ENCODE assay signal across 32 cellular contexts in genomic region chr2:70868970-70869369, GRCh38. TPM values are rescaled to one million over a fixed set of nuclear protein-coding genes. Genes with fewer than 3 reads are reported as not detected.
"Had no signal": no experiment of that assay in that cellular context is flagged by ENCODE, and none has a peak within 500 bp of the region (broad histone marks: within the 10 kb centered on the region; RNA-seq: fewer than 3 reads in every experiment).

No MANE protein-coding gene starts in this region.

- DNase-seq: activated CD4-positive, alpha-beta T cell treated with anti-CD3 and anti-CD28 coated beads for 36 hours; activated CD4-positive, alpha-beta T cell treated with anti-CD3 and anti-CD28 coated beads, Interleukin-2, amount 10 ng/mL, durations not matched to agents 24 days and 14 days; activated CD4-positive, CD25-positive, alpha-beta regulatory T cell; activated CD4-positive, CD25-positive, alpha-beta regulatory T cell treated with anti-CD3 and anti-CD28 coated beads, Interleukin-2, amount 50 U/mL, for 72 hours; activated CD8-positive, alpha-beta memory T cell treated with anti-CD3 and anti-CD28 coated beads for 24 hours; activated CD8-positive, alpha-beta T cell treated with anti-CD3 and anti-CD28 coated beads for 36 hours; activated gamma-delta T cell treated with Interleukin-2 at 50 U/mL for 16 hours; activated naive CD4-positive, alpha-beta T cell treated with anti-CD3 and anti-CD28 coated beads, Interleukin-2, amount 50 U/mL, for 16 hours; activated naive CD4-positive, alpha-beta T cell treated with Interleukin-2 at 50 U/mL for 16 hours; activated T-cell treated with anti-CD3 and anti-CD28 coated beads, Interleukin-2, amount 50 U/mL, for 48 hours; amniotic stem cell; anterior cingulate cortex; brain microvascular endothelial cell; cortex of kidney; dermis blood vessel endothelial cell; effector CD4-positive, alpha-beta T cell; effector memory CD8-positive, alpha-beta T cell; esophagus squamous epithelium; foreskin melanocyte; heart right ventricle; hippocampal formation; T-helper 2 cell had no signal

- H3K27ac ChIP-seq: brain microvascular endothelial cell, esophagus squamous epithelium, gastroesophageal sphincter, heart right ventricle had no signal

- H3K36me3 Mint-ChIP-seq: activated naive CD8-positive, alpha-beta T cell had no signal

- FAIRE-seq: astrocyte, bronchial epithelial cell, colon had no signal

- H3K36me3 ChIP-seq: brain microvascular endothelial cell, esophagus squamous epithelium, gastroesophageal sphincter, heart right ventricle had no signal

- ATAC-seq: activated CD4-positive, alpha-beta T cell treated with anti-CD3 and anti-CD28 coated beads for 36 hours; activated CD8-positive, alpha-beta T cell treated with anti-CD3 and anti-CD28 coated beads for 36 hours; effector memory CD8-positive, alpha-beta T cell; gastroesophageal sphincter; heart right ventricle had no signal

- H3K4me3 ChIP-seq: esophagus squamous epithelium, gastroesophageal sphincter, heart right ventricle had no signal

- H3K27ac Mint-ChIP-seq: activated CD4-positive, alpha-beta T cell treated with anti-CD3 and anti-CD28 coated beads for 36 hours; activated CD4-positive, alpha-beta T cell treated with anti-CD3 and anti-CD28 coated beads, Interleukin-2, amount 10 ng/mL, durations not matched to agents 24 days and 14 days; activated CD8-positive, alpha-beta T cell treated with anti-CD3 and anti-CD28 coated beads for 36 hours; activated naive CD8-positive, alpha-beta T cell; effector memory CD8-positive, alpha-beta T cell had no signal

- H3K9me3 ChIP-seq: esophagus squamous epithelium, gastroesophageal sphincter, heart right ventricle had no signal

- H3K9me3 Mint-ChIP-seq: activated CD4-positive, alpha-beta T cell treated with anti-CD3 and anti-CD28 coated beads, Interleukin-2, amount 10 ng/mL, durations not matched to agents 24 days and 14 days; activated CD8-positive, alpha-beta T cell treated with anti-CD3 and anti-CD28 coated beads for 36 hours; central memory CD8-positive, alpha-beta T cell; effector memory CD8-positive, alpha-beta T cell had no signal

- H3K4me3 Mint-ChIP-seq: activated CD4-positive, alpha-beta T cell treated with anti-CD3 and anti-CD28 coated beads for 36 hours; activated CD4-positive, alpha-beta T cell treated with anti-CD3 and anti-CD28 coated beads, Interleukin-2, amount 10 ng/mL, durations not matched to agents 24 days and 14 days; activated CD8-positive, alpha-beta T cell treated with anti-CD3 and anti-CD28 coated beads for 36 hours; activated naive CD8-positive, alpha-beta T cell; central memory CD8-positive, alpha-beta T cell; effector memory CD8-positive, alpha-beta T cell had no signal

RNA-seq across cellular contexts. Expression of gene VAX2, which starts 31.4 kb away (rescaled TPM):
- total RNA-seq: activated CD4-positive, alpha-beta T cell treated with anti-CD3 and anti-CD28 coated beads for 36 hours; activated CD4-positive, alpha-beta T cell treated with anti-CD3 and anti-CD28 coated beads, Interleukin-2, amount 10 ng/mL, durations not matched to agents 24 days and 14 days; activated CD8-positive, alpha-beta T cell treated with anti-CD3 and anti-CD28 coated beads for 36 hours; bronchial epithelial cell had no signal

RNA-seq across cellular contexts. Expression of gene CD207, which starts 33.4 kb away (rescaled TPM):
- total RNA-seq: activated CD4-positive, alpha-beta T cell treated with anti-CD3 and anti-CD28 coated beads for 36 hours; activated CD4-positive, alpha-beta T cell treated with anti-CD3 and anti-CD28 coated beads, Interleukin-2, amount 10 ng/mL, durations not matched to agents 24 days and 14 days; activated CD8-positive, alpha-beta T cell treated with anti-CD3 and anti-CD28 coated beads for 36 hours; astrocyte; bronchial epithelial cell; cerebellum; dermis blood vessel endothelial cell; fibroblast of lung; fibroblast of villous mesenchyme; glomerular endothelial cell had no signal

RNA-seq across cellular contexts. Expression of gene CLEC4F, which starts 48.6 kb away (rescaled TPM):
- total RNA-seq: activated CD4-positive, alpha-beta T cell treated with anti-CD3 and anti-CD28 coated beads for 36 hours; activated CD4-positive, alpha-beta T cell treated with anti-CD3 and anti-CD28 coated beads, Interleukin-2, amount 10 ng/mL, durations not matched to agents 24 days and 14 days; activated CD8-positive, alpha-beta T cell treated with anti-CD3 and anti-CD28 coated beads for 36 hours; astrocyte; bronchial epithelial cell; cerebellum; fibroblast of lung; fibroblast of villous mesenchyme had no signal
- polyA plus RNA-seq: fibroblast of lung had no signal
